1 cellular context compared by ENCODE assay signal in genomic region chrX:1424452-1424851, GRCh38.
A peak's percentile ranks its signal among the peaks of the same experiment; 100 is the strongest.
TF ChIP-seq lines count a peak whose summit lies in the region.

No MANE protein-coding gene starts in this region.

TF ChIP-seq in HEK293, 187 proteins besides CTCF, POLR2A, EP300 and RAD21 (continued from another document):
- TF ChIP-seq ZSCAN18 (tag by site-specific recombination; IDR thresholded peaks at IDR 0.05) (no peak), PRDM4 (tag by site-specific recombination; IDR thresholded peaks at IDR 0.05) (no peak), ZNF366 (tag by site-specific recombination; conservative IDR thresholded peaks at IDR 0.05) (peak; percentile 77), ZNF571 (tag by site-specific recombination; IDR thresholded peaks at IDR 0.05) (no peak), ZNF639 (tag by site-specific recombination; IDR thresholded peaks at IDR 0.05) (no peak), ZNF473 (tag by site-specific recombination; IDR thresholded peaks at IDR 0.05) (0 out of 2 replicates have a peak, but pooled peaks have one; percentile 41), SP3 (tag by site-specific recombination; IDR thresholded peaks at IDR 0.05) (no peak), ZNF266 (tag by site-specific recombination; IDR thresholded peaks at IDR 0.05; ENCODE audit: low read depth) (no peak), ZNF423 (tag by site-specific recombination; IDR thresholded peaks at IDR 0.05) (no peak), ZNF132 (tag by site-specific recombination; IDR thresholded peaks at IDR 0.05; ENCODE audit: borderline replicate concordance) (no peak), ZBTB1 (tag by site-specific recombination; IDR thresholded peaks at IDR 0.05) (no peak), ZNF175 (tag by site-specific recombination; IDR thresholded peaks at IDR 0.05) (no peak), ZNF133 (tag by site-specific recombination; IDR thresholded peaks at IDR 0.05) (no peak), ZNF626 (tag by site-specific recombination; IDR thresholded peaks at IDR 0.05) (no peak), AEBP2 (tag by site-specific recombination; IDR thresholded peaks at IDR 0.05; ENCODE audit: borderline replicate concordance) (0 out of 2 replicates have a peak, but pooled peaks have one; percentile 42), EGR2 (tag by site-specific recombination; IDR thresholded peaks at IDR 0.05; ENCODE audit: low read depth) (peak; percentile 75), ZBTB44 (tag by site-specific recombination; IDR thresholded peaks at IDR 0.05) (no peak), ZNF394 (tag by site-specific recombination; IDR thresholded peaks at IDR 0.05; ENCODE audit: borderline replicate concordance) (no peak), ZNF239 (tag by site-specific recombination; IDR thresholded peaks at IDR 0.05) (no peak), ZNF169 (tag by site-specific recombination; IDR thresholded peaks at IDR 0.05) (no peak), KLF7 (tag by site-specific recombination; IDR thresholded peaks at IDR 0.05; ENCODE audit: borderline replicate concordance) (no peak), INSM2 (tag by site-specific recombination; IDR thresholded peaks at IDR 0.05) (no peak), OSR2 (tag by site-specific recombination; IDR thresholded peaks at IDR 0.05) (no peak), RBAK (tag by site-specific recombination; IDR thresholded peaks at IDR 0.05) (no peak), ZNF18 (tag by site-specific recombination; IDR thresholded peaks at IDR 0.05) (no peak), ZNF510 (tag by site-specific recombination; IDR thresholded peaks at IDR 0.05; ENCODE audit: insufficient replicate concordance) (no peak), ZNF501 (tag by site-specific recombination; IDR thresholded peaks at IDR 0.05) (no peak), ZBTB11 (tag by site-specific recombination; conservative IDR thresholded peaks at IDR 0.05; ENCODE audit: low read depth) (no peak), KLF8 (tag by site-specific recombination; IDR thresholded peaks at IDR 0.05) (no peak), ZNF335 (tag by site-specific recombination; conservative IDR thresholded peaks at IDR 0.05) (no peak), GLI4 (tag by site-specific recombination; IDR thresholded peaks at IDR 0.05) (no peak), ZNF426 (tag by site-specific recombination; IDR thresholded peaks at IDR 0.05) (no peak)
